In the genomic region with DNA sequence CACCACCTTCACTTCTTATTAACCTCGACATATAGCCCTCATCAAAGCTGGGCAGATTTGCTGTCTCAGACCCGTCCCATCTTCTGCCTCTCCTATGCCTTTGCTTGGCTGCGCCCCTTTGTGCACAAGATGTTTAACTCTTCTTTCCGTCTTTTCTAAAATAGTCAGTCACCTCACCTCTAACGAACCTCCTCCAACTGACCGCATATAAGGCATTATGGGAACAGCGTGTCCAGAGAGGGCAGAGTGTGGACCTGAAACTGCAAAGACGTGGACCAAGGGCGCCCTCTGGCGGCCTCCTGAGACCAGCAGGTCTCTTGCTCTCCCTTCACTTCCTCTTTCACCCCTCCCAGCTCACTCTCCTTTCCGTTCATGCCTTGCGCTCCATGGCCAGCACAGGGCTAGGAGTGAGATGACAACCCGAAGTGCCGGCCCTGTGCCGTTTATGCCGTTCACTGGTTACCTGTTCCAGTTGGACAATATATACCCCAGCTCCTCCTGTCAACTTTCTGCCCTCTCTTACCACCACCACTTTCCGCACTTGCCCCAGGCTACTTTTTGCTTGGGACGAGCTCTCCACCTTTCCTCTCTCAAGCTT, we compare ENCODE assay signal across 8 cellular contexts. TPM values are rescaled to one million over a fixed set of nuclear protein-coding genes. Genes with fewer than 3 reads are reported as not detected.
DNase-seq lines count a peak whose midpoint lies in the region; ATAC-seq and TF ChIP-seq lines count a peak whose summit lies in the region.

No MANE protein-coding gene starts in this region.

- no peaks in the 10 kb centered on the region for H3K9me3 ChIP-seq in neural progenitor cell (ENCODE audit: low read depth)

- H3K27me3 ChIP-seq in neural progenitor cell: no peaks in the 10 kb centered on the region

- TF ChIP-seq CTCF in AG09319 (IDR thresholded peaks at IDR 0.05; ENCODE audit: low read depth, low read length): peak; percentile 96
- peak; percentile 96 for TF ChIP-seq CTCF in LNCaP clone FGC (IDR thresholded peaks at IDR 0.05; ENCODE audit: control insufficient read depth, extremely low read depth, insufficient read depth)
- peak; percentile 90 for TF ChIP-seq CTCF in RWPE1 (conservative IDR thresholded peaks at IDR 0.05; ENCODE audit: low read depth)
- peak; percentile 93 for TF ChIP-seq CTCF in foreskin fibroblast (IDR thresholded peaks at IDR 0.05; ENCODE audit: low read depth, low read length)
- peak; percentile 94 for TF ChIP-seq CTCF in neural progenitor cell (IDR thresholded peaks at IDR 0.05)

- H3K4me1 ChIP-seq in neural progenitor cell: peaks cover 29% of the 10 kb centered on the region

- peaks cover 13% of the 10 kb centered on the region for H3K4me1 Mint-ChIP-seq in neural progenitor cell
- H3K4me1 Mint-ChIP-seq in stimulated activated naive CD8-positive, alpha-beta T cell treated with anti-CD3 and anti-CD28 coated beads, Interleukin-15, amount 100 ng/mL, for 72 hours: peaks cover 40% of the 10 kb centered on the region

- H3K4me2 ChIP-seq in neural progenitor cell: peak overlapping the region; percentile 98

- H3K4me3 ChIP-seq in LNCaP clone FGC (ENCODE audit: low read depth, low read length) (peak overlapping the region; percentile 100), foreskin fibroblast (ENCODE audit: low read depth in 1 of 2, low read length in 2 of 2) (peak overlapping the region; percentile 79 to 80), neural progenitor cell (peak overlapping the region; percentile 100)

- H3K36me3 ChIP-seq in neural progenitor cell: no peaks in the 10 kb centered on the region

- no peak overlapping the region for H2AFZ ChIP-seq in neural progenitor cell (replicated peaks)

- TF ChIP-seq POLR2A in GM19193 (IDR thresholded peaks at IDR 0.05; ENCODE audit: extremely low read depth, insufficient read depth, insufficient read length): peak; percentile 33

- peak; percentile 24 for ATAC-seq in stimulated activated naive CD8-positive, alpha-beta T cell treated with anti-CD3 and anti-CD28 coated beads, Interleukin-15, amount 100 ng/mL, for 72 hours

- H3K36me3 Mint-ChIP-seq in neural progenitor cell: peaks cover 22% of the 10 kb centered on the region

- H3K27ac ChIP-seq in RWPE1 (peak overlapping the region; percentile 68), neural progenitor cell (no peak overlapping the region)

- H3K4me3 Mint-ChIP-seq in neural progenitor cell: no peak overlapping the region
- H3K4me3 Mint-ChIP-seq in stimulated activated naive CD8-positive, alpha-beta T cell treated with anti-CD3 and anti-CD28 coated beads, Interleukin-15, amount 100 ng/mL, for 72 hours: no peak overlapping the region

- H3F3A ChIP-seq in neural progenitor cell (ENCODE audit: low read depth): peaks cover 25% of the 10 kb centered on the region

- DNase-seq in AG09319 (ENCODE audit: extremely low read depth, low read depth) (peak; percentile 78), LNCaP clone FGC (ENCODE audit: low read depth) (no peak), RWPE1 (ENCODE audit: low spot score) (peak; percentile 86), foreskin fibroblast (peak; percentile 86 to 97), neural progenitor cell (ENCODE audit: low spot score) (peak; percentile 94)
- DNase-seq in activated T-helper 9 cell treated with anti-CD3 and anti-CD28 coated beads, Interleukin-2, amount 50 U/mL, for 16 hours (ENCODE audit: low read depth): peak; percentile 71
- peak; percentile 77 to 78 for DNase-seq in stimulated activated naive CD8-positive, alpha-beta T cell treated with anti-CD3 and anti-CD28 coated beads, Interleukin-15, amount 100 ng/mL, for 72 hours

- POLR2A ChIA-PET in RWPE1 (lab: Yijun Ruan, JAX; ENCODE audit: low non-redundant PET): interaction anchor here (1.0 to 1.8 kb wide), 2 partner anchors 36 to 64 kb away, joined by 3 to 10 read pairs; no protein-coding TSS in a partner anchor

- CTCF ChIA-PET in RWPE1 (lab: Yijun Ruan, JAX): interaction anchor here (0.6 to 4.5 kb wide), 28 partner anchors 10 to 221 kb away, joined by 3 to 178 read pairs (median 4); a partner anchor contains a TSS

- no peak overlapping the region for H3K27ac Mint-ChIP-seq in neural progenitor cell
- no peak overlapping the region for H3K27ac Mint-ChIP-seq in stimulated activated naive CD8-positive, alpha-beta T cell treated with anti-CD3 and anti-CD28 coated beads, Interleukin-15, amount 100 ng/mL, for 72 hours

- peaks cover 76% of the 10 kb centered on the region for H3K79me2 ChIP-seq in neural progenitor cell (ENCODE audit: low read depth)

- H3K9me3 Mint-ChIP-seq in neural progenitor cell: no peaks in the 10 kb centered on the region
- H3K9me3 Mint-ChIP-seq in stimulated activated naive CD8-positive, alpha-beta T cell treated with anti-CD3 and anti-CD28 coated beads, Interleukin-15, amount 100 ng/mL, for 72 hours: no peaks in the 10 kb centered on the region

- no peak overlapping the region for H3K9ac ChIP-seq in neural progenitor cell

- peaks cover 64% of the 10 kb centered on the region for H4K20me1 ChIP-seq in neural progenitor cell (ENCODE audit: low read depth)

- peaks cover 7% of the 10 kb centered on the region for H3K27me3 Mint-ChIP-seq in neural progenitor cell (ENCODE audit: insufficient read depth, low read depth)
- no peaks in the 10 kb centered on the region for H3K27me3 Mint-ChIP-seq in stimulated activated naive CD8-positive, alpha-beta T cell treated with anti-CD3 and anti-CD28 coated beads, Interleukin-15, amount 100 ng/mL, for 72 hours

RNA-seq across cellular contexts. Expression of a gene that starts 2.5 kb away (rescaled TPM):
- total RNA-seq in neural progenitor cell (ENCODE audit: low replicate concordance): 21.4 and 26.5 TPM in 2 replicates

RNA-seq across cellular contexts. Expression of a gene that starts 2.8 kb away (rescaled TPM):
- total RNA-seq in neural progenitor cell (ENCODE audit: low replicate concordance): 17.4 and 23.7 TPM in 2 replicates

RNA-seq across cellular contexts. Expression of a gene that starts 15.1 kb away (rescaled TPM):
- 21.4 and 24.7 TPM in 2 replicates for total RNA-seq in neural progenitor cell (ENCODE audit: low replicate concordance)

RNA-seq across cellular contexts. Expression of a gene that starts 20.4 kb away (rescaled TPM):
- total RNA-seq in neural progenitor cell (ENCODE audit: low replicate concordance): 110 and 156 TPM in 2 replicates

RNA-seq across cellular contexts. Expression of a gene that starts 25.7 kb away (rescaled TPM):
- total RNA-seq in neural progenitor cell (ENCODE audit: low replicate concordance): 246 and 366 TPM in 2 replicates
